In the genomic region with DNA sequence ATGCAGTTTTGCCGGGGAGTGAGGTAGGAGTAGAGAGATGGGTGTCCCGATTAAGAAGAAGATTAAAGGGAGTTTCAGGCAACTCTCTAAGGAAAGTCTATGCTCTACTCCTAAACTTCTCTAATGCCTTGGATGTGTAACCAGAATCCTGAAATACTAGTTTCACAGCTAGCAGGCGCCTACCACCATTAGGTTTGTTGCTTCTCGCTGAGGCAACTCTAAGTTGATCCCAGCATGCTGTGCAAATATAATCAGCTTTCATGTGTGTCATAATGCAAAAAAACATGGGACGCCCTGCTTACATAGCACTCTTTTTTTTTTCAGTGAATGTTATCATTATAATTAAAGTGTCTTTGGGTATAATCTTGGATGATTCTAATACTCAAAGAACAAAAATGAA, we compare ENCODE assay signal across 16 cellular contexts.
"Had no signal": no experiment of that assay in that cellular context is flagged by ENCODE, and none has a peak within 500 bp of the region (broad histone marks: within the 10 kb centered on the region; RNA-seq: fewer than 3 reads in every experiment).

No MANE protein-coding gene starts in this region.

- H3K27ac Mint-ChIP-seq: activated B cell treated with CpG ODN at 0.5 μM for 24 hours; activated naive CD4-positive, alpha-beta T cell treated with anti-CD3 and anti-CD28 coated beads, Interleukin-2, amount 50 U/mL, for 24 hours; immature natural killer cell; T-helper 17 cell had no signal

- DNase-seq: activated B cell treated with CpG ODN at 0.5 μM for 24 hours; activated effector memory CD4-positive, alpha-beta T cell treated with Interleukin-2 at 50 U/mL for 16 hours; activated T-cell treated with anti-CD3 and anti-CD28 coated beads, Interleukin-2, amount 50 U/mL, for 1 hour; anterior cingulate cortex; immature natural killer cell; ovary; stimulated activated CD4-positive, alpha-beta T cell treated with anti-CD3 and anti-CD28 coated beads, Interleukin-15, amount 100 ng/mL, for 24 hours; stimulated activated CD4-positive, alpha-beta T cell treated with anti-CD3 and anti-CD28 coated beads, Interleukin-4, amount 100 ng/mL, for 4 hours; stomach; T-helper 17 cell; thyroid gland had no signal

- ATAC-seq: T-helper 17 cell had no signal

- H3K27me3 Mint-ChIP-seq: activated B cell treated with CpG ODN at 0.5 μM for 24 hours; activated naive CD4-positive, alpha-beta T cell treated with anti-CD3 and anti-CD28 coated beads, Interleukin-2, amount 50 U/mL, for 24 hours; T-helper 17 cell had no signal

- H3K27ac ChIP-seq: breast epithelium, ovary had no signal

- H3K9me3 Mint-ChIP-seq: immature natural killer cell, neural crest cell had no signal

- H3K4me3 ChIP-seq: breast epithelium, ovary, stomach, thyroid gland, vagina had no signal

- H3K4me1 ChIP-seq: breast epithelium, stomach, thyroid gland had no signal

- H3K4me3 Mint-ChIP-seq: activated B cell treated with CpG ODN at 0.5 μM for 24 hours; activated naive CD4-positive, alpha-beta T cell treated with anti-CD3 and anti-CD28 coated beads, Interleukin-2, amount 50 U/mL, for 24 hours; immature natural killer cell; neural crest cell; T-helper 17 cell had no signal

- H3K36me3 Mint-ChIP-seq: activated naive CD4-positive, alpha-beta T cell treated with anti-CD3 and anti-CD28 coated beads, Interleukin-2, amount 50 U/mL, for 24 hours; immature natural killer cell had no signal

- H3K27me3 ChIP-seq: breast epithelium, ovary, stomach, thyroid gland, vagina had no signal

- FAIRE-seq: TTC549 had no signal

- H3K9me3 ChIP-seq: breast epithelium, ovary, stomach, thyroid gland, vagina had no signal

- H3K36me3 ChIP-seq: breast epithelium, ovary, stomach, thyroid gland, vagina had no signal
